In genomic region chr3:127953092-127953491, GRCh38 we compare ENCODE assay signal across 30 cellular contexts. TPM values are rescaled to one million over a fixed set of nuclear protein-coding genes. Genes with fewer than 3 reads are reported as not detected.
DNase-seq lines count a peak whose midpoint lies in the region; ATAC-seq and TF ChIP-seq lines count a peak whose summit lies in the region.
"Had no signal": no experiment of that assay in that cellular context is flagged by ENCODE, and none has a peak within 500 bp of the region (broad histone marks: within the 10 kb centered on the region; RNA-seq: fewer than 3 reads in every experiment).

No MANE protein-coding gene starts in this region.

- H3K9me3 ChIP-seq in HEK293 (ENCODE audit: control insufficient read depth, insufficient read depth, low read depth, low read length) (no peaks in the 10 kb centered on the region), right atrium auricular region (no peaks in the 10 kb centered on the region), left lung (no peaks in the 10 kb centered on the region)
- H3K9me3 ChIP-seq: BLaER1, esophagus squamous epithelium had no signal

- no peaks in the 10 kb centered on the region for H3K36me3 ChIP-seq in HEK293 (ENCODE audit: control insufficient read depth in 2 of 2, insufficient read depth in 1 of 2, low read length in 2 of 2)
- H3K36me3 ChIP-seq in right atrium auricular region: no peaks in the 10 kb centered on the region
- no peaks in the 10 kb centered on the region for H3K36me3 ChIP-seq in left lung
- H3K36me3 ChIP-seq: BLaER1, esophagus squamous epithelium had no signal

- H3K4me1 ChIP-seq in HEK293 (ENCODE audit: control insufficient read depth, insufficient read depth, low read length) (no peaks in the 10 kb centered on the region; the same call in 1 of the 2 replicates), right atrium auricular region (peaks cover 0 to 35% of the 10 kb centered on the region in 2 donors), left lung (no peaks in the 10 kb centered on the region)
- H3K4me1 ChIP-seq: BLaER1 had no signal

- H3K27me3 ChIP-seq in right atrium auricular region: no peaks in the 10 kb centered on the region
- no peaks in the 10 kb centered on the region for H3K27me3 ChIP-seq in left lung
- H3K27me3 ChIP-seq: BLaER1, esophagus squamous epithelium had no signal

- H3K4me3 ChIP-seq in HEK293 (ENCODE audit: low read depth, low read length): no peak overlapping the region
- no peak overlapping the region for H3K4me3 ChIP-seq in astrocyte of the spinal cord (ENCODE audit: low read depth, low read length)
- H3K4me3 ChIP-seq in right atrium auricular region: no peak overlapping the region
- H3K4me3 ChIP-seq in left lung: no peak overlapping the region
- H3K4me3 ChIP-seq: BLaER1, esophagus squamous epithelium, skin epidermis had no signal

- CTCF ChIA-PET in HEK293 (lab: Yijun Ruan, JAX): no interaction called here

- no peak for TF ChIP-seq CTCF in HEK293 (tag by site-specific recombination; IDR thresholded peaks at IDR 0.05)
- TF ChIP-seq CTCF in astrocyte of the spinal cord (IDR thresholded peaks at IDR 0.05; ENCODE audit: low read depth, low read length): no peak
- TF ChIP-seq CTCF in right atrium auricular region (IDR thresholded peaks at IDR 0.05): no peak
- TF ChIP-seq CTCF in left lung (IDR thresholded peaks at IDR 0.05): no peak

- intact Hi-C loops in left lung (cut with DNase I): no loop called here

- in situ Hi-C loops in astrocyte of the spinal cord (cut with HindIII; ENCODE audit: low sequenced_read_pairs): no loop called here

- H3K27ac ChIP-seq in HEK293 (ENCODE audit: extremely low read depth, low read depth, low read length) (no peak overlapping the region), right atrium auricular region (peak overlapping the region; percentile 66 to 80), left lung (no peak overlapping the region)
- H3K27ac ChIP-seq: BLaER1, skin epidermis had no signal

- no peak for ATAC-seq in left lung
- ATAC-seq: activated CD8-positive, alpha-beta T cell treated with anti-CD3 and anti-CD28 coated beads, Interleukin-2, amount 10 ng/mL, durations not matched to agents 7 days and 5 days; HCT116; Panc1 had no signal

- DNase-seq in Daoy (ENCODE audit: low read depth) (peak; percentile 19), astrocyte of the spinal cord (ENCODE audit: low read depth, low spot score) (peak; percentile 11), right atrium auricular region (ENCODE audit: low spot score) (no peak), NCI-H2171 (lab: John Stamatoyannopoulos, UW) (no peak), left lung (no peak), NAMALWA (ENCODE audit: low spot score) (no peak), pons (ENCODE audit: low spot score) (no peak)
- DNase-seq: ACHN; activated CD4-positive, CD25-positive, alpha-beta regulatory T cell treated with anti-CD3 and anti-CD28 coated beads, Interleukin-2, amount 50 U/mL, for 72 hours; activated CD8-positive, alpha-beta T cell treated with anti-CD3 and anti-CD28 coated beads, Interleukin-2, amount 10 ng/mL, durations not matched to agents 7 days and 5 days; activated effector memory CD4-positive, alpha-beta T cell treated with Interleukin-2 at 50 U/mL for 16 hours; activated naive CD8-positive, alpha-beta T cell treated with anti-CD3 and anti-CD28 coated beads, Interleukin-2, amount 10 ng/mL, durations not matched to agents 7 days and 5 days; activated T-cell treated with anti-CD3 and anti-CD28 coated beads for 4 hours; DND-41; effector CD4-positive, alpha-beta T cell; esophagus squamous epithelium; left cardiac atrium; mesendoderm; MM.1S; NCI-H1436; NCI-H510A treated with DMSO at 0.1 percent for 48 hours; stimulated activated CD4-positive, alpha-beta T cell treated with anti-CD3 and anti-CD28 coated beads, Interleukin-1b, Interleukin-23, amount 100 ng/mL, for 48 hours; T-helper 1 cell had no signal

- POLR2A ChIA-PET in HEK293 (lab: Yijun Ruan, JAX): no interaction called here

TF ChIP-seq in HEK293, 187 proteins besides CTCF, POLR2A, EP300 and RAD21:
- 0 out of 2 replicates have a peak, but pooled peaks have one; percentile 10 for TF ChIP-seq ZNF660 (tag by site-specific recombination; IDR thresholded peaks at IDR 0.05)
- no peak for TF ChIP-seq ZNF350 (tag by site-specific recombination; IDR thresholded peaks at IDR 0.05)
- 0 out of 2 replicates have a peak, but pooled peaks have one; percentile 6 for TF ChIP-seq PRDM1 (tag by site-specific recombination; IDR thresholded peaks at IDR 0.05)

RNA-seq across cellular contexts. Expression of gene KBTBD12, which starts 38.1 kb away (rescaled TPM):
- total RNA-seq in Daoy (2014; rRNA removed; shearing (Covaris generic)): not detected in 2 replicates
- total RNA-seq in right atrium auricular region: 1 to 10 TPM; 1.5 to 4.4 TPM
- total RNA-seq in left lung: 1 to 10 TPM; 1.2 to 2.5 TPM
- total RNA-seq: activated CD8-positive, alpha-beta T cell treated with anti-CD3 and anti-CD28 coated beads, Interleukin-2, amount 10 ng/mL, durations not matched to agents 7 days and 5 days; activated naive CD8-positive, alpha-beta T cell treated with anti-CD3 and anti-CD28 coated beads, Interleukin-2, amount 10 ng/mL, durations not matched to agents 7 days and 5 days; chondrocyte; SK-MEL-5 had no signal

Comparison
In these comparisons a context has a peak if more than half of its experiments do, and no peak if none do; other contexts are left out.
1. DNase-seq: peak in Daoy (single experiment) and astrocyte of the spinal cord (single experiment); none in right atrium auricular region (single experiment), NCI-H2171 (single experiment), left lung (0 of 2), NAMALWA (single experiment) and pons (single experiment).
2. H3K27ac ChIP-seq: peak in right atrium auricular region (2 of 2); none in HEK293 (single experiment) and left lung (0 of 2).